ENCODE assay signal across 14 cellular contexts in the genomic region with DNA sequence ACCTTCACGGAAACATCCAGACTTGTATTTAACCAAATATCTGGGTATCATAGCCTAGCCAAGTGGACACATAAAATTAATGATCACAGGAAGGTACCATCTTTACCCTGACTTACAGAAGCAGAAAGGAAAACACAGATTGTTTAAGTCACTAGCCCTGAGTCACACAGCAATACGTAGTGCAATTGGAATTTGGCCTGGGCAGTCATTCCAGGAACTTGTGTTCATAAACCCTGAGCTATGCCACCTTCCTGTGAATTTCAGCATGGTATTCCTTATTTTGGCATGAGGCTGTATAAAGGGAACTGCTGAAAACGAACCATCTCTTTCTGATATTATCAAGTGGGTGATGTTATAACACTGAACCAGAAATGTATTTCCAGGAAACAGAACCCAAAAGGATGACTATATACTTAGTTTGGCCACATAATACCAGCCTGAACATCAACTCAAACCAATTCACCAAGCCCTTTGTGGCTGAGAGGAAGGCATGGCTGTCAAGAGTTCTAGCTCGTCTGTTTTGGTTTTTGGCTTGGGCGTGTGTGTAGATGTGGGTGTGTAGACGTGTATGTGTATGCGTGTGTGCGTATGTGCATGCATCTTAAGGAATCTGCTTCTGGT.
DNase-seq lines count a peak whose midpoint lies in the region; ATAC-seq and TF ChIP-seq lines count a peak whose summit lies in the region.
"Had no signal": no experiment of that assay in that cellular context is flagged by ENCODE, and none has a peak within 500 bp of the region (broad histone marks: within the 10 kb centered on the region; RNA-seq: fewer than 3 reads in every experiment).

No MANE protein-coding gene starts in this region.

- POLR2A ChIA-PET in HCT116 (lab: Charles Lee), result no interaction called here

- H3K9me3 ChIP-seq in HCT116 (ENCODE audit: control insufficient read depth in 1 of 2, insufficient read depth in 1 of 2, low read depth in 1 of 2, low read length in 2 of 2) (no peaks in the 10 kb centered on the region), adipocyte (ENCODE audit: control insufficient read depth, low read length) (no peaks in the 10 kb centered on the region), skeletal muscle satellite cell (replicated peaks; ENCODE audit: low read length) (no peaks in the 10 kb centered on the region), vagina (no peaks in the 10 kb centered on the region)
- H3K9me3 ChIP-seq: heart right ventricle, SJCRH30 had no signal

- no peaks in the 10 kb centered on the region for H3K9me2 ChIP-seq in HCT116 (ENCODE audit: insufficient read depth)

- H3K4me2 ChIP-seq in HCT116 (ENCODE audit: low read length) (peak overlapping the region; percentile 14; the same call in 1 of the 2 replicates), skeletal muscle satellite cell (ENCODE audit: low read length) (peak overlapping the region; percentile 13)

- CTCF ChIA-PET in HCT116 (lab: Charles Lee), result no interaction called here

- TF ChIP-seq CTCF in HCT116 (IDR thresholded peaks at IDR 0.05 in 2 of 3, conservative IDR thresholded peaks at IDR 0.05 in 1 of 3; ENCODE audit: borderline replicate concordance in 1 of 3, insufficient read depth in 1 of 3, low read depth in 2 of 3, low read length in 2 of 3) (no peak), foreskin keratinocyte (conservative IDR thresholded peaks at IDR 0.05) (no peak), vagina (IDR thresholded peaks at IDR 0.05) (no peak)

- no peak overlapping the region for H2AFZ ChIP-seq in HCT116 (ENCODE audit: low read depth, low read length, poor library complexity, severe bottlenecking)

- intact Hi-C loops in HCT116 (cut with micrococcal nuclease) (no loop called here), vagina (cut with DNase I) (no loop called here)

- H3K27ac ChIP-seq in HCT116 (ENCODE audit: low read depth, low read length) (no peak overlapping the region), foreskin keratinocyte (no peak overlapping the region), vagina (no peak overlapping the region)
- H3K27ac ChIP-seq: heart right ventricle, SJCRH30 had no signal

- H3K9ac ChIP-seq in HCT116 (ENCODE audit: low read length) (no peak overlapping the region), adipocyte (ENCODE audit: low read length) (no peak overlapping the region), skeletal muscle satellite cell (ENCODE audit: low read depth, low read length) (no peak overlapping the region)

- DNase-seq in HCT116 (ENCODE audit: low read depth, low spot score) (peak; percentile 6), adipocyte (ENCODE audit: low read depth) (peak; percentile 87), foreskin keratinocyte (peak in 1 of 2 donors; percentile 66), NCI-H82 (lab: John Stamatoyannopoulos, UW) (no peak), NOMO-1 treated with dmso at 0.1 percent for 144 hours (lab: John Stamatoyannopoulos, UW; ENCODE audit: unreplicated experiment) (no peak), vagina (ENCODE audit: extremely low spot score in 2 of 2) (no peak)
- DNase-seq: activated CD4-positive, alpha-beta memory T cell treated with anti-CD3 and anti-CD28 coated beads for 36 hours; anterior cingulate cortex; GF-D8; heart right ventricle; naive thymus-derived CD4-positive, alpha-beta T cell; SJCRH30 had no signal

- no peaks in the 10 kb centered on the region for H3K79me2 ChIP-seq in HCT116 (ENCODE audit: insufficient read depth, low read length)

- H4K20me1 ChIP-seq in HCT116 (ENCODE audit: insufficient read depth), result no peaks in the 10 kb centered on the region

- TF ChIP-seq POLR2A in HCT116 (IDR thresholded peaks at IDR 0.05; ENCODE audit: borderline replicate concordance, extremely low read depth, insufficient read depth, insufficient read length) (no peak), vagina (IDR thresholded peaks at IDR 0.05) (no peak)

- ATAC-seq in HCT116 (no peak), foreskin keratinocyte (peak; percentile 79), HG03095 (IDR thresholded peaks at IDR 0.05; ENCODE audit: unreplicated experiment) (no peak)
- ATAC-seq: heart right ventricle; naive thymus-derived CD4-positive, alpha-beta T cell had no signal

- no peak for TF ChIP-seq RAD21 in HCT116 (IDR thresholded peaks at IDR 0.05; ENCODE audit: low read depth)

- BruUV-seq in HCT116 (replicated peaks; lab: Mats Ljungman, UMichigan), result no TSS peak

- peaks cover 0 to 7% of the 10 kb centered on the region in 2 experiments; a peak in 2 of 4 replicates for H3K4me1 ChIP-seq in HCT116 (ENCODE audit: control insufficient read depth in 1 of 2, insufficient read depth in 2 of 2, low read length in 2 of 2)
- H3K4me1 ChIP-seq in adipocyte (ENCODE audit: control insufficient read depth, insufficient read depth, low read length), result peaks cover 24% of the 10 kb centered on the region
- no peaks in the 10 kb centered on the region for H3K4me1 ChIP-seq in foreskin keratinocyte
- peaks cover 44% of the 10 kb centered on the region for H3K4me1 ChIP-seq in skeletal muscle satellite cell (ENCODE audit: control insufficient read depth, insufficient read depth, low read length)
- no peaks in the 10 kb centered on the region for H3K4me1 ChIP-seq in vagina
- H3K4me1 ChIP-seq: SJCRH30 had no signal

- RAD21 ChIA-PET in HCT116 (lab: Charles Lee; ENCODE audit: low non-redundant PET in 1 of 2, low total read pairs in 2 of 2, uncharacterized antibody in 2 of 2, unreplicated experiment in 2 of 2), result no interaction called here

- H3K27me3 ChIP-seq in HCT116 (ENCODE audit: insufficient read depth, low read length) (no peaks in the 10 kb centered on the region), adipocyte (replicated peaks; ENCODE audit: control insufficient read depth, insufficient read depth, low read length) (no peaks in the 10 kb centered on the region), foreskin keratinocyte (no peaks in the 10 kb centered on the region), skeletal muscle satellite cell (ENCODE audit: control insufficient read depth, insufficient read depth, low read length) (no peaks in the 10 kb centered on the region), vagina (no peaks in the 10 kb centered on the region)
- H3K27me3 ChIP-seq: heart right ventricle had no signal

- no peak overlapping the region for H3K4me3 ChIP-seq in HCT116 (replicated peaks in 1 of 2; ENCODE audit: low read depth in 1 of 2, low read length in 2 of 2)
- no peak overlapping the region for H3K4me3 ChIP-seq in adipocyte (ENCODE audit: low read length)
- no peak overlapping the region for H3K4me3 ChIP-seq in skeletal muscle satellite cell (ENCODE audit: low read length)
- no peak overlapping the region for H3K4me3 ChIP-seq in vagina
- H3K4me3 ChIP-seq: heart right ventricle, SJCRH30 had no signal

- H3K36me3 ChIP-seq in HCT116 (ENCODE audit: control insufficient read depth in 1 of 2, insufficient read depth in 2 of 2, low read length in 2 of 2) (no peaks in the 10 kb centered on the region), adipocyte (ENCODE audit: control insufficient read depth, insufficient read depth, low read length, severe bottlenecking) (no peaks in the 10 kb centered on the region), skeletal muscle satellite cell (ENCODE audit: insufficient read depth, low read length) (no peaks in the 10 kb centered on the region), vagina (no peaks in the 10 kb centered on the region)
- H3K36me3 ChIP-seq: heart right ventricle, SJCRH30 had no signal

TF ChIP-seq in HCT116, 20 proteins besides CTCF, POLR2A, EP300 and RAD21:
- TF ChIP-seq, protein P1, sequence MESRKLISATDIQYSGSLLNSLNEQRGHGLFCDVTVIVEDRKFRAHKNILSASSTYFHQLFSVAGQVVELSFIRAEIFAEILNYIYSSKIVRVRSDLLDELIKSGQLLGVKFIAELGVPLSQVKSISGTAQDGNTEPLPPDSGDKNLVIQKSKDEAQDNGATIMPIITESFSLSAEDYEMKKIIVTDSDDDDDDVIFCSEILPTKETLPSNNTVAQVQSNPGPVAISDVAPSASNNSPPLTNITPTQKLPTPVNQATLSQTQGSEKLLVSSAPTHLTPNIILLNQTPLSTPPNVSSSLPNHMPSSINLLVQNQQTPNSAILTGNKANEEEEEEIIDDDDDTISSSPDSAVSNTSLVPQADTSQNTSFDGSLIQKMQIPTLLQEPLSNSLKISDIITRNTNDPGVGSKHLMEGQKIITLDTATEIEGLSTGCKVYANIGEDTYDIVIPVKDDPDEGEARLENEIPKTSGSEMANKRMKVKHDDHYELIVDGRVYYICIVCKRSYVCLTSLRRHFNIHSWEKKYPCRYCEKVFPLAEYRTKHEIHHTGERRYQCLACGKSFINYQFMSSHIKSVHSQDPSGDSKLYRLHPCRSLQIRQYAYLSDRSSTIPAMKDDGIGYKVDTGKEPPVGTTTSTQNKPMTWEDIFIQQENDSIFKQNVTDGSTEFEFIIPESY (IDR thresholded peaks at IDR 0.05; ENCODE audit: extremely low read depth, insufficient replicate concordance, low read length), result no peak
- TF ChIP-seq SRF (IDR thresholded peaks at IDR 0.05; ENCODE audit: low read depth) (no peak), ELF1 (IDR thresholded peaks at IDR 0.05; ENCODE audit: borderline replicate concordance, low read depth) (no peak), JUND (IDR thresholded peaks at IDR 0.05) (0 out of 2 replicates have a peak, but pooled peaks have one; percentile 20), CBX3 (IDR thresholded peaks at IDR 0.05; ENCODE audit: low read depth) (0 out of 2 replicates have a peak, but pooled peaks have one; percentile 20), EGR1 (IDR thresholded peaks at IDR 0.05; ENCODE audit: low read depth) (no peak), ZFX (IDR thresholded peaks at IDR 0.05) (no peak)

Comparison
In these comparisons a context has a peak if more than half of its experiments do, and no peak if none do; other contexts are left out.
1. DNase-seq: peak in HCT116 (single experiment) and adipocyte (single experiment); none in NCI-H82 (single experiment), NOMO-1 treated with dmso at 0.1 percent for 144 hours (single experiment) and vagina (0 of 2).